Comparison of ENCODE assay signal across 15 cellular contexts in the genomic region with DNA sequence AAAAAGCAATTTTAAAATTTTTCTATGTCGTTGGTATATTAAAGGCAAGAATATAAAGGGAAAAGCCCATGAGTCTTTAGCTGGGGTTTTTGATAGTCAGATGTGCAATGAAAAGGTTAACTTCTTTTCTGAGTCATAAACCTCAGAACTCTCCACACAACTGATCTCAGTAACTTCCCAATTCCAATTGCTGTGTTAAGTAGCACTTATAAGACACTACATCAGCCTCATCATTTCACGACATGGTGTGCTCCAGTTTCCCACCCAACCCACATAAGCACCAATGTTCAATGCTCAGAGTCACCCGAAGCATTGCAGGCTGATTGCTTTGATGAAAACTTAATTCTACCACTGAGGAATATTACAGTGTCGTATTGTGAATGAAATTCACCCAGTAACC.
DNase-seq lines count a peak whose midpoint lies in the region; ATAC-seq and TF ChIP-seq lines count a peak whose summit lies in the region.
"Had no signal": no experiment of that assay in that cellular context is flagged by ENCODE, and none has a peak within 500 bp of the region (broad histone marks: within the 10 kb centered on the region; RNA-seq: fewer than 3 reads in every experiment).

No MANE protein-coding gene starts in this region.

- ATAC-seq in GM19463 (IDR thresholded peaks at IDR 0.05; ENCODE audit: unreplicated experiment) (peak; percentile 70), HG02642 (IDR thresholded peaks at IDR 0.05; ENCODE audit: poor library complexity, unreplicated experiment) (no peak)
- ATAC-seq: heart right ventricle, left lobe of liver, right cardiac atrium had no signal

- H3K4me1 ChIP-seq in testis = no peaks in the 10 kb centered on the region
- H3K4me1 ChIP-seq: breast epithelium had no signal

- DNase-seq in GM03348 (ENCODE audit: low spot score) = peak; percentile 13
- DNase-seq in NCI-H226 = peak; percentile 24
- DNase-seq in fibroblast of peridontal ligament (ENCODE audit: extremely low read depth) = peak; percentile 58
- no peak for DNase-seq in testis
- DNase-seq in NCI-H1417 treated with DMSO at 0.1 percent for 48 hours (lab: John Stamatoyannopoulos, UW) = no peak
- DNase-seq in NCI-H2196 treated with DMSO at 0.1 percent for 48 hours (lab: John Stamatoyannopoulos, UW; ENCODE audit: unreplicated experiment) = no peak
- DNase-seq: activated CD4-positive, CD25-positive, alpha-beta regulatory T cell; heart right ventricle; Karpas-422; right cardiac atrium had no signal

- no peak overlapping the region for H3K4me3 ChIP-seq in testis
- H3K4me3 ChIP-seq: BLaER1, breast epithelium, heart right ventricle had no signal

- no peaks in the 10 kb centered on the region for H3K27me3 ChIP-seq in testis
- H3K27me3 ChIP-seq: BLaER1, breast epithelium, heart right ventricle had no signal

- H3K9me3 ChIP-seq in testis = no peaks in the 10 kb centered on the region
- H3K9me3 ChIP-seq: BLaER1, breast epithelium, heart right ventricle had no signal

- no peak for TF ChIP-seq CTCF in testis (IDR thresholded peaks at IDR 0.05)

- no peaks in the 10 kb centered on the region for H3K36me3 ChIP-seq in testis (ENCODE audit: low read depth, missing control alignments)
- H3K36me3 ChIP-seq: BLaER1, breast epithelium, heart right ventricle had no signal

- no peak overlapping the region for H3K27ac ChIP-seq in testis
- H3K27ac ChIP-seq: BLaER1, breast epithelium, heart right ventricle had no signal

- intact Hi-C loops in testis (cut with DNase I; ENCODE audit: low total_unique reads) = no loop called here

- TF ChIP-seq POLR2A in testis (IDR thresholded peaks at IDR 0.05) = no peak

- 75 to 92% methylated on average over 4 of the region's 4 CpGs for WGBS in testis, 2 donors

Comparison
In these comparisons a context has a peak if more than half of its experiments do, and no peak if none do; other contexts are left out.
1. DNase-seq: peak in GM03348 (single experiment), NCI-H226 (single experiment) and fibroblast of peridontal ligament (single experiment); none in testis (single experiment), NCI-H1417 treated with DMSO at 0.1 percent for 48 hours (single experiment) and NCI-H2196 treated with DMSO at 0.1 percent for 48 hours (single experiment).